Comparison of ENCODE assay signal across 1 cellular context in genomic region chr10:133329401-133330202, GRCh38.
TF ChIP-seq lines count a peak whose summit lies in the region.

No MANE protein-coding gene starts in this region.

TF ChIP-seq in H1, 55 proteins besides CTCF, POLR2A, EP300 and RAD21:
- TF ChIP-seq ATF3 (IDR thresholded peaks at IDR 0.05; ENCODE audit: insufficient read depth, low read depth, low read length): 0 out of 2 replicates have a peak, but pooled peaks have one; percentile 31
- no peak for TF ChIP-seq MAX (IDR thresholded peaks at IDR 0.05)
- TF ChIP-seq E2F6 (IDR thresholded peaks at IDR 0.05): no peak
- TF ChIP-seq EZH2 (IDR thresholded peaks at IDR 0.05; ENCODE audit: low read depth, low read length, severe bottlenecking): no peak
- TF ChIP-seq CHD7 (IDR thresholded peaks at IDR 0.05; ENCODE audit: insufficient replicate concordance, low read length): no peak
- peak; percentile 84 for TF ChIP-seq TEAD4 (IDR thresholded peaks at IDR 0.05; ENCODE audit: low read depth, low read length)
- no peak for TF ChIP-seq JUN (IDR thresholded peaks at IDR 0.05; ENCODE audit: low read depth, low read length)
- TF ChIP-seq SIN3A (conservative IDR thresholded peaks at IDR 0.05 in 1 of 2, IDR thresholded peaks at IDR 0.05 in 1 of 2; ENCODE audit: low read depth in 1 of 2, low read length in 2 of 2): no peak
- TF ChIP-seq GABPA (IDR thresholded peaks at IDR 0.05; ENCODE audit: borderline replicate concordance, insufficient read depth, low read length): peak; percentile 51; the same call in 1 of the 2 replicates
- no peak for TF ChIP-seq SP2 (IDR thresholded peaks at IDR 0.05; ENCODE audit: low read length)
- 0 out of 2 replicates have a peak, but pooled peaks have one; percentile 57 for TF ChIP-seq TCF12 (IDR thresholded peaks at IDR 0.05; ENCODE audit: low read depth, low read length)
- peak; percentile 37; the same call in 1 of the 2 replicates for TF ChIP-seq BACH1 (IDR thresholded peaks at IDR 0.05; ENCODE audit: low read length)
- 0 out of 2 replicates have a peak, but pooled peaks have one; percentile 9 for TF ChIP-seq CEBPB (IDR thresholded peaks at IDR 0.05; ENCODE audit: low read depth, low read length)
- TF ChIP-seq RBBP5 (IDR thresholded peaks at IDR 0.05; ENCODE audit: borderline replicate concordance, low read depth, low read length): no peak
